19 cellular contexts compared by ENCODE assay signal in genomic region chr14:52874389-52874788, GRCh38.
A peak's percentile ranks its signal among the peaks of the same experiment; 100 is the strongest.
DNase-seq lines count a peak whose midpoint lies in the region; ATAC-seq, FAIRE-seq and TF ChIP-seq lines count a peak whose summit lies in the region.
"Had no signal": no experiment of that assay in that cellular context is flagged by ENCODE, and none has a peak within 500 bp of the region (broad histone marks: within the 10 kb centered on the region; RNA-seq: fewer than 3 reads in every experiment).

No MANE protein-coding gene starts in this region.

- peak; percentile 3 for FAIRE-seq in G401.6 (lab: Jason Lieb, UNC)

- H3K27me3 ChIP-seq in HUES6 (ENCODE audit: control insufficient read depth, insufficient read depth, low read length) = no peaks in the 10 kb centered on the region
- H3K27me3 ChIP-seq: BLaER1, MG63, SJCRH30 had no signal

- no peak for DNase-seq in chondrocyte (ENCODE audit: low spot score)
- no peak for DNase-seq in nephron progenitor cell
- no peak for DNase-seq in nucleus accumbens (lab: John Stamatoyannopoulos, UW)
- DNase-seq in occipital lobe (lab: John Stamatoyannopoulos, UW) = no peak
- DNase-seq: CD4-positive, alpha-beta memory T cell; Karpas-422; MG63; NCI-H1092; NCI-H1436 treated with DMSO at 0.1 percent for 48 hours; NCI-H2029 treated with DMSO at 0.1 percent for 48 hours; NCI-H2171; NCI-H446; SJCRH30 had no signal

- no peak overlapping the region for H3K4me3 ChIP-seq in HUES6 (ENCODE audit: low read depth, low read length)
- H3K4me3 ChIP-seq: BLaER1, MG63, SJCRH30 had no signal

- TF ChIP-seq CTCF in chondrocyte (IDR thresholded peaks at IDR 0.05) (no peak), nephron progenitor cell (IDR thresholded peaks at IDR 0.05) (no peak)

- H3K27ac Mint-ChIP-seq in chondrocyte (ENCODE audit: unreplicated experiment) (peak overlapping the region; percentile 76), nephron progenitor cell (peak overlapping the region; percentile 51)
- H3K27ac Mint-ChIP-seq: CD4-positive, alpha-beta memory T cell had no signal

- no peak overlapping the region for H3K9ac ChIP-seq in HUES6 (ENCODE audit: low read length)
- H3K9ac ChIP-seq: BLaER1 had no signal

- peaks cover 54% of the 10 kb centered on the region for H3K4me1 ChIP-seq in HUES6 (ENCODE audit: control insufficient read depth, insufficient read depth, low read length)
- H3K4me1 ChIP-seq: SJCRH30 had no signal

- H3K9me3 ChIP-seq in HUES6 (ENCODE audit: control insufficient read depth, insufficient read depth, low read depth, low read length) = no peaks in the 10 kb centered on the region
- H3K9me3 ChIP-seq: BLaER1, MG63, SJCRH30 had no signal

- H3K4me1 Mint-ChIP-seq in chondrocyte (ENCODE audit: low read depth) (peaks cover 75% of the 10 kb centered on the region), nephron progenitor cell (no peaks in the 10 kb centered on the region)
- H3K4me1 Mint-ChIP-seq: CD4-positive, alpha-beta memory T cell had no signal

- H3K4me3 Mint-ChIP-seq in chondrocyte (ENCODE audit: unreplicated experiment) (no peak overlapping the region), nephron progenitor cell (no peak overlapping the region)
- H3K4me3 Mint-ChIP-seq: CD4-positive, alpha-beta memory T cell had no signal

- peaks cover 94% of the 10 kb centered on the region for H3K36me3 ChIP-seq in HUES6 (ENCODE audit: control insufficient read depth, insufficient read depth, low read length)
- H3K36me3 ChIP-seq: BLaER1 had no signal

- no peaks in the 10 kb centered on the region for H3K9me3 Mint-ChIP-seq in chondrocyte (ENCODE audit: low read depth)
- no peaks in the 10 kb centered on the region for H3K9me3 Mint-ChIP-seq in nephron progenitor cell
- H3K9me3 Mint-ChIP-seq: CD4-positive, alpha-beta memory T cell had no signal

- H3K27me3 Mint-ChIP-seq in chondrocyte (ENCODE audit: low read depth) (no peaks in the 10 kb centered on the region), nephron progenitor cell (ENCODE audit: low read depth, poor library complexity) (peaks cover 5% of the 10 kb centered on the region)

- H3K27ac ChIP-seq in HUES6 (ENCODE audit: low read depth, low read length) = 0 out of 2 replicates have a peak overlapping the region, but pooled peaks have one; percentile 13
- H3K27ac ChIP-seq: BLaER1, SJCRH30 had no signal

- H3K36me3 Mint-ChIP-seq in chondrocyte (ENCODE audit: low read depth) = peaks cover 55% of the 10 kb centered on the region
- peaks cover 61% of the 10 kb centered on the region for H3K36me3 Mint-ChIP-seq in nephron progenitor cell (ENCODE audit: low read depth)
- H3K36me3 Mint-ChIP-seq: CD4-positive, alpha-beta memory T cell had no signal

- ATAC-seq in esophagus mucosa (no peak), GM18858 (IDR thresholded peaks at IDR 0.05; ENCODE audit: unreplicated experiment) (no peak)
- ATAC-seq: Panc1 had no signal
